ENCODE assay signal across 21 cellular contexts in the genomic region with DNA sequence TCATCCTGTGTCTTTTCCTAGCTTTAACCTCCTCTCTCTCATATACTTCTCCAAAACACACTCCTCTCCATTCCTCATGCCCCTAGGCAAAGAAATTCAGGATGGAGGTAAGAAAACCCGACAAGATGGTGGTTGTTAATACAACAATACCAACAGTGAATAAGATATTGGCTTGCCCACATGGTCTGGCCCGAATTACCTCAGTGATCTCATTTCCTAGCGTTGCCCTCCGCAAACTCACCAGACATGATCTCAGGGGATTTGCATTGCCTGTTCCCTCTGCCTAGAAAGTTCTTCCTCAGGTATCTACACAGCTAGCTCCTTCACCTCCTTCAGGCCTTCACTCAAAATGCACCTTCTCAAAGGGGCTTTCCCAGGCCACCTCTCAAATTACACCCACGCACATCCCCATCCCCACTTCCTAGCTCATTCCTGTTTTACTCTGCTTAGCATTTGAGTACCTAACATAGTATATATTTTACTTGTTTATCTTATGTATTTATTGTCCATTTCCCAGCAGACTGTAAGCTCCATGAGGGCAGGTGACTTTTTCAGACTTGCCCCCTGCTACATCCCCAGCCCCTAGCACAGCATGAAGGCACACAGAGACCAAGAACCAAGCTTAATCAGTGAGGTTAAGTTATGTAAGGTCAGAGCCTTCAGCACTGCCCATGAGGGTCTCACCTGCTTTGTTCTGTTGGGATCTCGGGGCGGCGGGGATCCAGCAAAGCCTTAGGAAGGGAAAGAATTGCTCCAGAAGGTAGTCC. TPM values are rescaled to one million over a fixed set of nuclear protein-coding genes. Genes with fewer than 3 reads are reported as not detected.
DNase-seq lines count a peak whose midpoint lies in the region; ATAC-seq, FAIRE-seq and TF ChIP-seq lines count a peak whose summit lies in the region.
"Had no signal": no experiment of that assay in that cellular context is flagged by ENCODE, and none has a peak within 500 bp of the region (broad histone marks: within the 10 kb centered on the region; RNA-seq: fewer than 3 reads in every experiment).

No MANE protein-coding gene starts in this region.

- H3K27ac Mint-ChIP-seq in activated CD4-positive, alpha-beta T cell treated with anti-CD3 and anti-CD28 coated beads for 36 hours: peak overlapping the region; percentile 82
- H3K27ac Mint-ChIP-seq in activated naive CD8-positive, alpha-beta T cell: peak overlapping the region; percentile 64

- peaks cover 13% of the 10 kb centered on the region for H3K4me1 Mint-ChIP-seq in activated CD4-positive, alpha-beta T cell treated with anti-CD3 and anti-CD28 coated beads for 36 hours
- H3K4me1 Mint-ChIP-seq in activated naive CD8-positive, alpha-beta T cell (ENCODE audit: low read depth): peaks cover 14% of the 10 kb centered on the region

- peaks cover 13 to 18% of the 10 kb centered on the region in 2 experiments for H3K4me1 ChIP-seq in neutrophil (ENCODE audit: control insufficient read depth in 1 of 2, insufficient read depth in 1 of 2, low read depth in 1 of 2, low read length in 1 of 2)
- H3K4me1 ChIP-seq: SJSA1, uterus had no signal

- peak; percentile 39 for ATAC-seq in activated CD4-positive, alpha-beta T cell treated with anti-CD3 and anti-CD28 coated beads for 36 hours
- ATAC-seq in GM19328 (IDR thresholded peaks at IDR 0.05; ENCODE audit: unreplicated experiment): no peak
- ATAC-seq: esophagus mucosa, HepG2 had no signal

- H3K27me3 ChIP-seq in neutrophil: no peaks in the 10 kb centered on the region
- H3K27me3 ChIP-seq: SJSA1, uterus had no signal

- DNase-seq in activated CD4-positive, alpha-beta T cell treated with anti-CD3 and anti-CD28 coated beads for 36 hours: peak; percentile 12
- DNase-seq in activated CD4-positive, alpha-beta T cell treated with anti-CD3 and anti-CD28 coated beads for 48 hours: no peak
- no peak for DNase-seq in GM12891 (ENCODE audit: insufficient read length, low spot score)
- DNase-seq in OCI-M1 (lab: John Stamatoyannopoulos, UW): no peak
- no peak for DNase-seq in NCI-H1092 (lab: John Stamatoyannopoulos, UW)
- DNase-seq: anterior cingulate cortex; COR-L47; cortex of kidney; GDM1; GOT3; NCI-H345; retina; stimulated activated CD4-positive, alpha-beta T cell treated with anti-CD3 and anti-CD28 coated beads, Interleukin-2, amount 100 ng/mL, for 48 hours had no signal

- intact Hi-C loops in activated CD4-positive, alpha-beta T cell treated with anti-CD3 and anti-CD28 coated beads for 36 hours (cut with DNase I, micrococcal nuclease): no loop called here

- H3K9me3 Mint-ChIP-seq in activated CD4-positive, alpha-beta T cell treated with anti-CD3 and anti-CD28 coated beads for 36 hours (ENCODE audit: low read depth): no peaks in the 10 kb centered on the region
- H3K9me3 Mint-ChIP-seq in activated naive CD8-positive, alpha-beta T cell (ENCODE audit: low read depth): no peaks in the 10 kb centered on the region

- POLR2A ChIA-PET in activated CD4-positive, alpha-beta T cell treated with anti-CD3 and anti-CD28 coated beads for 36 hours (lab: Charles Lee): interaction anchor here (0.6 to 1.0 kb wide), 3 partner anchors 15 to 40 kb away, joined by 3 to 6 read pairs (median 5); no protein-coding TSS in a partner anchor

- H3K36me3 Mint-ChIP-seq in activated CD4-positive, alpha-beta T cell treated with anti-CD3 and anti-CD28 coated beads for 36 hours (ENCODE audit: low read depth): peaks cover 61% of the 10 kb centered on the region
- H3K36me3 Mint-ChIP-seq in activated naive CD8-positive, alpha-beta T cell: peaks cover 13% of the 10 kb centered on the region

- no peaks in the 10 kb centered on the region for H3K27me3 Mint-ChIP-seq in activated CD4-positive, alpha-beta T cell treated with anti-CD3 and anti-CD28 coated beads for 36 hours
- no peaks in the 10 kb centered on the region for H3K27me3 Mint-ChIP-seq in activated naive CD8-positive, alpha-beta T cell

- no peak for TF ChIP-seq POLR2A in GM12891 (IDR thresholded peaks at IDR 0.05; ENCODE audit: low read depth, low read length)

- peaks cover 36% of the 10 kb centered on the region for H3K36me3 ChIP-seq in neutrophil
- H3K36me3 ChIP-seq: uterus had no signal

- peak; percentile 28 for FAIRE-seq in GM12891 (lab: Jason Lieb, UNC)
- FAIRE-seq: A204.1, HepG2 had no signal

- H3K9me3 ChIP-seq in neutrophil: no peaks in the 10 kb centered on the region
- H3K9me3 ChIP-seq: SJSA1, uterus had no signal

- no peak overlapping the region for H3K4me3 Mint-ChIP-seq in activated CD4-positive, alpha-beta T cell treated with anti-CD3 and anti-CD28 coated beads for 36 hours
- H3K4me3 Mint-ChIP-seq in activated naive CD8-positive, alpha-beta T cell: no peak overlapping the region

- peak overlapping the region; percentile 53 for H3K27ac ChIP-seq in neutrophil
- H3K27ac ChIP-seq: SJSA1, uterus had no signal

- TF ChIP-seq CTCF in neutrophil (IDR thresholded peaks at IDR 0.05): no peak

- CTCF ChIA-PET in activated CD4-positive, alpha-beta T cell treated with anti-CD3 and anti-CD28 coated beads for 36 hours (lab: Charles Lee): interaction anchor here (0.6 to 2.6 kb wide), 7 partner anchors 9 to 78 kb away, joined by 3 to 9 read pairs (median 4); no protein-coding TSS in a partner anchor

- H3K4me3 ChIP-seq in neutrophil (ENCODE audit: low read depth in 1 of 2, low read length in 1 of 2): no peak overlapping the region
- H3K4me3 ChIP-seq: SJSA1, uterus had no signal

TF ChIP-seq in GM12891, 5 proteins besides CTCF, POLR2A, EP300 and RAD21:
- no peak for TF ChIP-seq TAF1 (IDR thresholded peaks at IDR 0.05; ENCODE audit: low read depth, low read length)
- no peak for TF ChIP-seq PAX5 (IDR thresholded peaks at IDR 0.05; ENCODE audit: insufficient read depth, low read length, severe bottlenecking)
- TF ChIP-seq POU2F2 (IDR thresholded peaks at IDR 0.05; ENCODE audit: low read depth, low read length): no peak
- TF ChIP-seq POLR2AphosphoS5 (IDR thresholded peaks at IDR 0.05; ENCODE audit: low read depth, low read length): no peak
- TF ChIP-seq SPI1 (IDR thresholded peaks at IDR 0.05; ENCODE audit: low read depth, low read length): no peak

RNA-seq across cellular contexts. Expression of a gene that starts 10.2 kb away (rescaled TPM):
- 100 to 1,000 TPM; 117 to 147 TPM for total RNA-seq in activated CD4-positive, alpha-beta T cell treated with anti-CD3 and anti-CD28 coated beads for 36 hours
- polyA plus RNA-seq in GM12891 (2012; ENCODE audit: low read depth, missing spikeins): 78.6 TPM

RNA-seq across cellular contexts. Expression of a gene that starts 31.1 kb away (rescaled TPM):
- 10 to 100 TPM; 45.0 to 59.0 TPM for total RNA-seq in activated CD4-positive, alpha-beta T cell treated with anti-CD3 and anti-CD28 coated beads for 36 hours
- polyA plus RNA-seq in GM12891 (2012; ENCODE audit: low read depth, missing spikeins): 16.5 TPM

RNA-seq across cellular contexts. Expression of a gene that starts 31.3 kb away (rescaled TPM):
- total RNA-seq in activated CD4-positive, alpha-beta T cell treated with anti-CD3 and anti-CD28 coated beads for 36 hours: 10 to 100 TPM; 82.6 to 95.0 TPM
- polyA plus RNA-seq in GM12891 (2012; ENCODE audit: low read depth, missing spikeins): 31.5 TPM
